25 cellular contexts compared by ENCODE assay signal in the genomic region with DNA sequence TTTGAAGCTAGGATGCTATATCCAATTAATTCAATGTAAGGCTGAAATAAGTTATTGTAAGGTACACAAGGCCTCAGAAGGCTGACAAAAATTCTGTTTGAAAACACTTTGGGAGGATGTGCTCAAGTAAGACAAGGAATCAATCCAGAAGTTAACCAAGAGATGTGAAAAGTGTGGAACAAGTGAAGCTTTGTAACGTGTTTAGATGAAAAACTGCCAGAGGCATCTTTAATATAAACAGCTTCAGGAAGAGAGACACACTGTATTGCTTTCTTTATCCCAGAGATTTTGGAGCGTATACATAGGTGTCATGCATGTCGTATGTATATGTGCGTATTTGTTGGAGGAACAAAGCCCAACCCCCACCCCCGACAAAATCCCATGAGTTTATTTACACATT. TPM values are rescaled to one million over a fixed set of nuclear protein-coding genes. Genes with fewer than 3 reads are reported as not detected.
DNase-seq lines count a peak whose midpoint lies in the region; ATAC-seq and TF ChIP-seq lines count a peak whose summit lies in the region.
"Had no signal": no experiment of that assay in that cellular context is flagged by ENCODE, and none has a peak within 500 bp of the region (broad histone marks: within the 10 kb centered on the region; RNA-seq: fewer than 3 reads in every experiment).

No MANE protein-coding gene starts in this region.

- H2AK5ac ChIP-seq in IMR-90 (ENCODE audit: low read depth, low read length) (no peak overlapping the region), mesenchymal stem cell (ENCODE audit: low read length, severe bottlenecking) (no peak overlapping the region)

- H4K91ac ChIP-seq in IMR-90 (ENCODE audit: insufficient read depth, low read depth, low read length): no peak overlapping the region
- no peak overlapping the region for H4K91ac ChIP-seq in mesenchymal stem cell (ENCODE audit: low read length)

- H4K5ac ChIP-seq in IMR-90 (ENCODE audit: low read depth, low read length): no peak overlapping the region

- H3K36me3 Mint-ChIP-seq in mesothelial cell of epicardium: no peaks in the 10 kb centered on the region
- H3K36me3 Mint-ChIP-seq: CD8-positive, alpha-beta T cell had no signal

- H3K9ac ChIP-seq in IMR-90 (ENCODE audit: low read depth, low read length) (no peak overlapping the region), mesenchymal stem cell (ENCODE audit: low read length) (no peak overlapping the region)
- H3K9ac ChIP-seq: BLaER1 treated with 17β-estradiol and CSF1 and Interleukin-3, amounts not matched to agents 10 nM and 100 nM had no signal

- H3K4ac ChIP-seq in IMR-90 (ENCODE audit: low read depth, low read length) (no peak overlapping the region), mesenchymal stem cell (ENCODE audit: low read depth in 1 of 2, low read length in 2 of 2) (no peak overlapping the region)

- CTCF ChIA-PET in IMR-90 (lab: Yijun Ruan, JAX): interaction anchor here (1.0 kb wide), 1 partner anchor 106 kb away, joined by 4 read pairs; no protein-coding TSS in a partner anchor

- H4K20me1 ChIP-seq in IMR-90 (ENCODE audit: insufficient read depth, low read length): no peaks in the 10 kb centered on the region
- H4K20me1 ChIP-seq: BLaER1 treated with 17β-estradiol and CSF1 and Interleukin-3, amounts not matched to agents 10 nM and 100 nM had no signal

- WGBS in IMR-90 (ENCODE audit: extremely low coverage in 2 of 2, insufficient read length in 1 of 2), 2 experiments: no CpG with 5 or more reads among the region's 5 CpGs
- 33% methylated on average over 1 of the region's 5 CpGs for WGBS in mesenchymal stem cell

- H3K27me3 ChIP-seq in IMR-90 (ENCODE audit: control insufficient read depth, insufficient read depth, low read length) (no peaks in the 10 kb centered on the region), mesenchymal stem cell (ENCODE audit: control insufficient read depth in 1 of 2, insufficient read depth in 1 of 2, low read length in 2 of 2) (peaks cover 0 to 4% of the 10 kb centered on the region in 2 experiments)
- H3K27me3 ChIP-seq: BLaER1 treated with 17β-estradiol and CSF1 and Interleukin-3, amounts not matched to agents 10 nM and 100 nM had no signal

- dilution Hi-C loops in IMR-90 (cut with HindIII; ENCODE audit: low sequenced_read_pairs, unreplicated experiment): no loop called here

- no peaks in the 10 kb centered on the region for H3K9me1 ChIP-seq in IMR-90 (ENCODE audit: insufficient read depth, low read length)

- H2AFZ ChIP-seq in IMR-90 (replicated peaks; ENCODE audit: low read length, poor library complexity) (no peak overlapping the region), mesenchymal stem cell (ENCODE audit: low read depth, low read length) (no peak overlapping the region)

- no TSS peak for BruUV-seq in IMR-90 (replicated peaks; lab: Mats Ljungman, UMichigan)

- H3K4me3 ChIP-seq in IMR-90 (ENCODE audit: insufficient read depth, low read depth, low read length): no peak overlapping the region
- H3K4me3 ChIP-seq in mesenchymal stem cell (ENCODE audit: insufficient read depth in 1 of 2, low read depth in 1 of 2, low read length in 2 of 2): no peak overlapping the region
- H3K4me3 ChIP-seq: A549; BLaER1 treated with 17β-estradiol and CSF1 and Interleukin-3, amounts not matched to agents 10 nM and 100 nM; GM12878 had no signal

- H3K27ac Mint-ChIP-seq in mesothelial cell of epicardium: no peak overlapping the region
- H3K27ac Mint-ChIP-seq: B cell; CD4-positive, alpha-beta T cell; CD8-positive, alpha-beta T cell had no signal

- intact Hi-C loops in IMR-90 (cut with micrococcal nuclease): loop anchor here (10.0 kb wide), 1 partner anchor 203 kb away; no protein-coding TSS in a partner anchor

- POLR2A ChIA-PET in IMR-90 (lab: Charles Lee; ENCODE audit: unreplicated experiment): no interaction called here

- H3K27me3 Mint-ChIP-seq in mesothelial cell of epicardium (ENCODE audit: low read depth): no peaks in the 10 kb centered on the region

- H3K9me3 ChIP-seq in IMR-90 (ENCODE audit: control insufficient read depth, insufficient read depth, low read length) (no peaks in the 10 kb centered on the region), mesenchymal stem cell (ENCODE audit: control insufficient read depth, low read length) (no peaks in the 10 kb centered on the region)
- H3K9me3 ChIP-seq: A549; BLaER1 treated with 17β-estradiol and CSF1 and Interleukin-3, amounts not matched to agents 10 nM and 100 nM had no signal

- H2AK9ac ChIP-seq in IMR-90 (replicated peaks; ENCODE audit: low read depth, low read length, poor library complexity): no peak overlapping the region

- H4K8ac ChIP-seq in IMR-90 (ENCODE audit: low read depth in 2 of 2, low read length in 2 of 2) (0 out of 4 replicates have a peak overlapping the region, but pooled peaks of 1 of the 2 experiments have one; percentile 35), mesenchymal stem cell (ENCODE audit: low read length) (no peak overlapping the region)

- peaks cover 11% of the 10 kb centered on the region for H3K4me1 Mint-ChIP-seq in mesothelial cell of epicardium

- H2BK5ac ChIP-seq in IMR-90 (ENCODE audit: low read depth, low read length, poor library complexity, severe bottlenecking) (no peak overlapping the region), mesenchymal stem cell (ENCODE audit: low read depth, low read length, poor library complexity, severe bottlenecking) (no peak overlapping the region)

- DNase-seq in COLO829 (ENCODE audit: low spot score) (peak; percentile 78), IMR-90 (no peak), SK-MEL-5 (ENCODE audit: low read depth, low spot score) (peak; percentile 41), mesenchymal stem cell (peak; percentile 47), NOMO-1 treated with dmso at 0.1 percent for 144 hours (lab: John Stamatoyannopoulos, UW; ENCODE audit: unreplicated experiment) (no peak), mesothelial cell of epicardium (ENCODE audit: low spot score in 2 of 2, unreplicated experiment in 2 of 2) (no peak), left lobe of liver (ENCODE audit: low spot score) (no peak)
- DNase-seq: AML-193; CD4-positive, alpha-beta T cell; CD8-positive, alpha-beta T cell; COR-L47; DMS 273 treated with DMSO at 0.1 percent for 48 hours; DMS153; DMS53; DMS79; DND-41; EL; GDM1 had no signal

- TF ChIP-seq CTCF in IMR-90 (conservative IDR thresholded peaks at IDR 0.05; ENCODE audit: low read depth, low read length) (no peak), mesothelial cell of epicardium (IDR thresholded peaks at IDR 0.05; ENCODE audit: unreplicated experiment) (no peak)

- no peak overlapping the region for H2BK12ac ChIP-seq in mesenchymal stem cell (ENCODE audit: low read length in 2 of 2)

- H2BK20ac ChIP-seq in IMR-90 (ENCODE audit: low read depth, low read length): no peak overlapping the region

- no peak overlapping the region for H3K56ac ChIP-seq in IMR-90 (ENCODE audit: extremely low read depth, insufficient read depth, low read length)

- H3K27ac ChIP-seq in IMR-90 (ENCODE audit: insufficient read depth, low read length) (no peak overlapping the region), mesenchymal stem cell (ENCODE audit: low read length, poor library complexity, severe bottlenecking) (no peak overlapping the region)
- H3K27ac ChIP-seq: 22Rv1; A549; BLaER1 treated with 17β-estradiol and CSF1 and Interleukin-3, amounts not matched to agents 10 nM and 100 nM; C4-2B had no signal

- H2BK15ac ChIP-seq in IMR-90 (ENCODE audit: low read depth, low read length) (no peak overlapping the region), mesenchymal stem cell (ENCODE audit: low read depth, poor library complexity, severe bottlenecking) (no peak overlapping the region)

- H3K79me1 ChIP-seq in IMR-90 (ENCODE audit: low read depth in 1 of 2, low read length in 2 of 2): no peaks in the 10 kb centered on the region
- H3K79me1 ChIP-seq in mesenchymal stem cell (replicated peaks; ENCODE audit: low read length, poor library complexity, severe bottlenecking): peaks cover 2% of the 10 kb centered on the region

- ATAC-seq in IMR-90 (ENCODE audit: low read depth) (peak; percentile 30), GM18505 (IDR thresholded peaks at IDR 0.05; ENCODE audit: unreplicated experiment) (no peak), left lobe of liver (no peak)
- ATAC-seq: A549; CD8-positive, alpha-beta T cell; GM12878 had no signal

- H3K4me1 ChIP-seq in IMR-90 (ENCODE audit: control insufficient read depth, insufficient read depth, low read length): peaks cover 8% of the 10 kb centered on the region
- H3K4me1 ChIP-seq in mesenchymal stem cell (ENCODE audit: control insufficient read depth, insufficient read depth, low read depth, low read length): peaks cover 5% of the 10 kb centered on the region
- H3K4me1 ChIP-seq: A549 had no signal

- no peak for TF ChIP-seq RAD21 in IMR-90 (IDR thresholded peaks at IDR 0.05; ENCODE audit: low read length)

- H3K14ac ChIP-seq in IMR-90 (replicated peaks; ENCODE audit: low read depth, low read length) (no peak overlapping the region), mesenchymal stem cell (ENCODE audit: low read length in 2 of 2) (no peak overlapping the region)

- H3K4me2 ChIP-seq in IMR-90 (ENCODE audit: low read depth, low read length): no peak overlapping the region
- H3K4me2 ChIP-seq in mesenchymal stem cell (ENCODE audit: low read length, poor library complexity, severe bottlenecking): no peak overlapping the region
- H3K4me2 ChIP-seq: A549 had no signal

- no peak for TF ChIP-seq POLR2A in IMR-90 (IDR thresholded peaks at IDR 0.05; ENCODE audit: low read depth, low read length)
- TF ChIP-seq POLR2A in GM18505 (IDR thresholded peaks at IDR 0.05; ENCODE audit: borderline replicate concordance, extremely low read depth, insufficient read depth, insufficient read length): no peak

- in situ Hi-C loops in IMR-90 (cut with MboI; ENCODE audit: low sequenced_read_pairs) (loop anchor here (5.0 kb wide), 1 partner anchor 106 kb away; no protein-coding TSS in a partner anchor), SK-MEL-5 (cut with HindIII; ENCODE audit: low pct_unique_long_range_greater_than_20kb, low sequenced_read_pairs) (no loop called here)

- no peaks in the 10 kb centered on the region for H3K9me3 Mint-ChIP-seq in mesothelial cell of epicardium
- H3K9me3 Mint-ChIP-seq: CD4-positive, alpha-beta T cell; CD8-positive, alpha-beta T cell had no signal

- H3K23ac ChIP-seq in IMR-90 (ENCODE audit: low read depth, low read length) (no peak overlapping the region), mesenchymal stem cell (ENCODE audit: low read length in 2 of 2) (no peak overlapping the region)

- H3K36me3 ChIP-seq in IMR-90 (ENCODE audit: control insufficient read depth, insufficient read depth, low read length): no peaks in the 10 kb centered on the region
- no peaks in the 10 kb centered on the region for H3K36me3 ChIP-seq in mesenchymal stem cell (ENCODE audit: control insufficient read depth in 1 of 2, insufficient read depth in 2 of 2, low read depth in 1 of 2, low read length in 2 of 2)
- H3K36me3 ChIP-seq: BLaER1 treated with 17β-estradiol and CSF1 and Interleukin-3, amounts not matched to agents 10 nM and 100 nM had no signal

- H3K18ac ChIP-seq in IMR-90 (ENCODE audit: low read depth, low read length) (no peak overlapping the region), mesenchymal stem cell (ENCODE audit: low read depth in 1 of 2, low read length in 2 of 2) (no peak overlapping the region)

- no peak overlapping the region for H2BK120ac ChIP-seq in IMR-90 (ENCODE audit: low read depth, low read length)
- no peak overlapping the region for H2BK120ac ChIP-seq in mesenchymal stem cell (ENCODE audit: low read depth, low read length)

- no peak overlapping the region for H3K4me3 Mint-ChIP-seq in mesothelial cell of epicardium
- H3K4me3 Mint-ChIP-seq: B cell; CD4-positive, alpha-beta T cell; CD8-positive, alpha-beta T cell had no signal

RNA-seq across cellular contexts. Expression of a gene that starts 28.3 kb away (rescaled TPM):
- total RNA-seq in IMR-90 (2012; rRNA removed): 31.9 and 43.9 TPM in 2 replicates
- 24.0 and 32.7 TPM in 2 replicates for polyA plus RNA-seq in IMR-90 (2012; rRNA removed)
- polyA plus RNA-seq in IMR-90 (2012; cell fraction: cytosol; rRNA removed): 4.2 and 5.9 TPM in 2 replicates
- 7.4 and 50.9 TPM in 2 replicates for polyA plus RNA-seq in IMR-90 (2012; cell fraction: nucleus; rRNA removed; ENCODE audit: low replicate concordance)
- 26.9 and 28.5 TPM in 2 replicates for total RNA-seq in SK-MEL-5 (2014; rRNA removed; shearing (Covaris generic))
- 35.3 and 36.6 TPM in 2 replicates for polyA plus RNA-seq in SK-MEL-5 (2015; cell fraction: cytosol; rRNA removed)
- polyA plus RNA-seq in SK-MEL-5 (2015; cell fraction: nucleus; rRNA removed): 67.1 and 79.5 TPM in 2 replicates
- polyA plus RNA-seq in mesenchymal stem cell (2013, experiment 1 of 2): 33.5 TPM
- polyA plus RNA-seq in mesenchymal stem cell (2013, experiment 2 of 2): 31.9 TPM
- total RNA-seq in mesothelial cell of epicardium: 137 to 146 TPM (median 146 TPM) in 3 replicates
- 25.2 TPM for total RNA-seq in left lobe of liver

Comparison
In these comparisons a context has a peak if more than half of its experiments do, and no peak if none do; other contexts are left out.
1. DNase-seq: peak in COLO829 (single experiment), SK-MEL-5 (single experiment) and mesenchymal stem cell (single experiment); none in IMR-90 (single experiment), NOMO-1 treated with dmso at 0.1 percent for 144 hours (single experiment), mesothelial cell of epicardium (0 of 2) and left lobe of liver (single experiment).